6 cellular contexts compared by ENCODE assay signal in genomic region chr16:86228713-86229112, GRCh38.
"Had no signal": no experiment of that assay in that cellular context is flagged by ENCODE, and none has a peak within 500 bp of the region (broad histone marks: within the 10 kb centered on the region; RNA-seq: fewer than 3 reads in every experiment).

No MANE protein-coding gene starts in this region.

- H3K4me1 Mint-ChIP-seq: IgD-negative memory B cell had no signal

- H3K36me3 Mint-ChIP-seq: IgD-negative memory B cell had no signal

- H3K4me3 Mint-ChIP-seq: IgD-negative memory B cell had no signal

- H3K27ac Mint-ChIP-seq: IgD-negative memory B cell had no signal

- H3K4me3 ChIP-seq: K562 had no signal

- H3K27ac ChIP-seq: HL-60 had no signal

- ATAC-seq: HepG2, K562 had no signal

- DNase-seq: KBM-7, KG1 had no signal
